13 cellular contexts compared by ENCODE assay signal in genomic region chr17:50660887-50661345, GRCh38. TPM values are rescaled to one million over a fixed set of nuclear protein-coding genes. Genes with fewer than 3 reads are reported as not detected.
DNase-seq lines count a peak whose midpoint lies in the region; ATAC-seq and TF ChIP-seq lines count a peak whose summit lies in the region.
"Had no signal": no experiment of that assay in that cellular context is flagged by ENCODE, and none has a peak within 500 bp of the region (broad histone marks: within the 10 kb centered on the region; RNA-seq: fewer than 3 reads in every experiment).

No MANE protein-coding gene starts in this region.

- TF ChIP-seq CTCF in breast epithelium (IDR thresholded peaks at IDR 0.05) (no peak), lower leg skin (IDR thresholded peaks at IDR 0.05) (no peak)

- DNase-seq in activated T-cell treated with anti-CD3 and anti-CD28 coated beads, Interleukin-2, amount 50 U/mL, for 24 hours: no peak
- DNase-seq in activated T-cell treated with anti-CD3 and anti-CD28 coated beads, Interleukin-2, amount 50 U/mL, for 72 hours: no peak
- no peak for DNase-seq in breast epithelium (ENCODE audit: low spot score in 2 of 2)
- no peak for DNase-seq in SIG-M5 treated with dmso at 0.1 percent for 504 hours (lab: John Stamatoyannopoulos, UW; ENCODE audit: unreplicated experiment)
- no peak for DNase-seq in COLO668 (lab: John Stamatoyannopoulos, UW; ENCODE audit: unreplicated experiment)
- no peak for DNase-seq in lower leg skin (ENCODE audit: low spot score in 2 of 2)
- DNase-seq: activated CD4-positive, alpha-beta T cell treated with anti-CD3 and anti-CD28 coated beads, Interleukin-2, amount 50 U/mL, for 1 hour; glutamatergic neuron; Kasumi-1 had no signal

- H3K36me3 Mint-ChIP-seq in activated T-cell treated with anti-CD3 and anti-CD28 coated beads, Interleukin-2, amount 50 U/mL, for 24 hours (ENCODE audit: low read depth): no peaks in the 10 kb centered on the region
- no peaks in the 10 kb centered on the region for H3K36me3 Mint-ChIP-seq in activated T-cell treated with anti-CD3 and anti-CD28 coated beads, Interleukin-2, amount 50 U/mL, for 72 hours (ENCODE audit: insufficient read depth in 2 of 2)

- H3K4me3 ChIP-seq in breast epithelium: peak overlapping the region in 1 of 3 donors; percentile 18
- no peak overlapping the region for H3K4me3 ChIP-seq in mucosa of rectum (ENCODE audit: low read length in 2 of 2)
- H3K4me3 ChIP-seq in urinary bladder (ENCODE audit: low read depth, low read length): no peak overlapping the region
- H3K4me3 ChIP-seq in lower leg skin (ENCODE audit: low read depth, poor library complexity, severe bottlenecking): no peak overlapping the region
- H3K4me3 ChIP-seq: cardiac muscle cell, pancreas had no signal

- no peak overlapping the region for H3K4me3 Mint-ChIP-seq in activated T-cell treated with anti-CD3 and anti-CD28 coated beads, Interleukin-2, amount 50 U/mL, for 24 hours
- no peak overlapping the region for H3K4me3 Mint-ChIP-seq in activated T-cell treated with anti-CD3 and anti-CD28 coated beads, Interleukin-2, amount 50 U/mL, for 72 hours

- intact Hi-C loops in breast epithelium (cut with DNase I; ENCODE audit: low total_unique reads) (no loop called here), lower leg skin (cut with DNase I; ENCODE audit: low total_unique reads) (no loop called here)

- ATAC-seq in activated T-cell treated with anti-CD3 and anti-CD28 coated beads, Interleukin-2, amount 50 U/mL, for 72 hours (replicated peaks in 1 of 2): no peak

- H3K9ac ChIP-seq in mucosa of rectum (ENCODE audit: low read depth in 1 of 2, low read length in 2 of 2): peak overlapping the region; percentile 36 to 63

- H3K4me1 ChIP-seq in breast epithelium: peaks cover 10 to 20% of the 10 kb centered on the region in 2 donors
- peaks cover 39 to 62% of the 10 kb centered on the region in 2 donors for H3K4me1 ChIP-seq in mucosa of rectum (ENCODE audit: control insufficient read depth in 2 of 2, insufficient read depth in 2 of 2, low read length in 2 of 2)
- no peaks in the 10 kb centered on the region for H3K4me1 ChIP-seq in urinary bladder (ENCODE audit: insufficient read depth)

- H3K36me3 ChIP-seq in breast epithelium: no peaks in the 10 kb centered on the region
- peaks cover 0 to 15% of the 10 kb centered on the region in 2 donors for H3K36me3 ChIP-seq in mucosa of rectum (ENCODE audit: control insufficient read depth in 2 of 2, insufficient read depth in 2 of 2, low read length in 2 of 2)
- H3K36me3 ChIP-seq in urinary bladder (ENCODE audit: insufficient read depth): no peaks in the 10 kb centered on the region
- H3K36me3 ChIP-seq: cardiac muscle cell, pancreas had no signal

- peaks cover 5% of the 10 kb centered on the region for H3K27me3 Mint-ChIP-seq in activated T-cell treated with anti-CD3 and anti-CD28 coated beads, Interleukin-2, amount 50 U/mL, for 24 hours
- peaks cover 6% of the 10 kb centered on the region for H3K27me3 Mint-ChIP-seq in activated T-cell treated with anti-CD3 and anti-CD28 coated beads, Interleukin-2, amount 50 U/mL, for 72 hours (ENCODE audit: low read depth)

- 87% methylated on average over 10 of the region's 10 CpGs for WGBS in urinary bladder
- 73 to 87% methylated on average over 10 of the region's 10 CpGs for WGBS in lower leg skin, 2 donors

- H3K27me3 ChIP-seq in breast epithelium (no peaks in the 10 kb centered on the region), mucosa of rectum (ENCODE audit: control insufficient read depth in 2 of 2, insufficient read depth in 2 of 2, low read length in 2 of 2) (no peaks in the 10 kb centered on the region)
- H3K27me3 ChIP-seq: cardiac muscle cell, pancreas had no signal

- H3K4me1 Mint-ChIP-seq in activated T-cell treated with anti-CD3 and anti-CD28 coated beads, Interleukin-2, amount 50 U/mL, for 24 hours (ENCODE audit: low read depth): peaks cover 16% of the 10 kb centered on the region
- H3K4me1 Mint-ChIP-seq in activated T-cell treated with anti-CD3 and anti-CD28 coated beads, Interleukin-2, amount 50 U/mL, for 72 hours (ENCODE audit: low read depth): peaks cover 22% of the 10 kb centered on the region

- H3K9me3 Mint-ChIP-seq in activated T-cell treated with anti-CD3 and anti-CD28 coated beads, Interleukin-2, amount 50 U/mL, for 24 hours: no peaks in the 10 kb centered on the region
- H3K9me3 Mint-ChIP-seq in activated T-cell treated with anti-CD3 and anti-CD28 coated beads, Interleukin-2, amount 50 U/mL, for 72 hours: no peaks in the 10 kb centered on the region

- TF ChIP-seq POLR2A in breast epithelium (IDR thresholded peaks at IDR 0.05): no peak
- TF ChIP-seq POLR2A in lower leg skin (IDR thresholded peaks at IDR 0.05): no peak

- peak overlapping the region; percentile 92 for H3K27ac Mint-ChIP-seq in activated T-cell treated with anti-CD3 and anti-CD28 coated beads, Interleukin-2, amount 50 U/mL, for 24 hours
- no peak overlapping the region for H3K27ac Mint-ChIP-seq in activated T-cell treated with anti-CD3 and anti-CD28 coated beads, Interleukin-2, amount 50 U/mL, for 72 hours

- H3K27ac ChIP-seq in breast epithelium: peak overlapping the region; percentile 77 to 83
- H3K27ac ChIP-seq in mucosa of rectum (ENCODE audit: low read depth in 2 of 2, low read length in 2 of 2): peak overlapping the region; percentile 77 to 90
- H3K27ac ChIP-seq in urinary bladder (ENCODE audit: low read depth): peak overlapping the region; percentile 40
- H3K27ac ChIP-seq: cardiac muscle cell had no signal

- H3K9me3 ChIP-seq in breast epithelium: no peaks in the 10 kb centered on the region
- H3K9me3 ChIP-seq in mucosa of rectum (ENCODE audit: control insufficient read depth in 2 of 2, low read length in 2 of 2): no peaks in the 10 kb centered on the region
- H3K9me3 ChIP-seq: pancreas had no signal

RNA-seq across cellular contexts. Expression of gene ABCC3, which starts 26.2 kb away (rescaled TPM):
- total RNA-seq in activated T-cell treated with anti-CD3 and anti-CD28 coated beads, Interleukin-2, amount 50 U/mL, for 72 hours: not detected
- total RNA-seq in breast epithelium (100 to 1,000 TPM in 1 of 3 donors, 10 to 100 TPM in 1, 1 to 10 TPM in 1; 6.1 to 122 (median 81.0) TPM), urinary bladder (6.9 TPM), lower leg skin (10 to 100 TPM; 25.8 to 47.5 (median 35.2) TPM)
- polyA plus RNA-seq in urinary bladder: 13.4 TPM
- total RNA-seq: cardiac muscle cell had no signal

RNA-seq across cellular contexts. Expression of gene ANKRD40, which starts 46.8 kb away (rescaled TPM):
- total RNA-seq in activated T-cell treated with anti-CD3 and anti-CD28 coated beads, Interleukin-2, amount 50 U/mL, for 72 hours: 10 to 100 TPM; 36.4 to 37.8 TPM
- total RNA-seq in breast epithelium (10 to 100 TPM; 36.7 to 68.6 (median 38.1) TPM), urinary bladder (37.6 TPM), lower leg skin (10 to 100 TPM; 22.4 to 31.1 (median 22.7) TPM)
- 34.0 TPM for polyA plus RNA-seq in urinary bladder

RNA-seq across cellular contexts. Expression of gene LUC7L3, which starts 58.5 kb away (rescaled TPM):
- 100 to 1,000 TPM; 148 to 190 TPM for total RNA-seq in activated T-cell treated with anti-CD3 and anti-CD28 coated beads, Interleukin-2, amount 50 U/mL, for 72 hours
- total RNA-seq in breast epithelium (100 to 1,000 TPM in 2 of 3 donors, 10 to 100 TPM in 1; 70.7 to 161 (median 104) TPM), urinary bladder (129 TPM), lower leg skin (10 to 100 TPM; 31.6 to 70.2 (median 51.6) TPM)
- 69.7 TPM for polyA plus RNA-seq in urinary bladder
